In genomic region chr12:47904647-47905312, GRCh38 we compare ENCODE assay signal across 8 cellular contexts.
A peak's percentile ranks its signal among the peaks of the same experiment; 100 is the strongest.
DNase-seq lines count a peak whose midpoint lies in the region; ATAC-seq and TF ChIP-seq lines count a peak whose summit lies in the region.

Gene VDR, minus strand, starts transcription at chr12:47904994. Its CDS starts 25,881 bp downstream, at chr12:47879113.

- TF ChIP-seq CTCF in GM12865 (IDR thresholded peaks at IDR 0.05; ENCODE audit: insufficient read depth, low read depth, low read length, missing control alignments) = peak; percentile 30

- DNase-seq in GM12865 (ENCODE audit: low read depth) (peak; percentile 81), NCI-H1694 (lab: John Stamatoyannopoulos, UW) (peak; percentile 4), T-helper 22 cell (ENCODE audit: low read depth) (peak; percentile 56), astrocyte of the hippocampus (ENCODE audit: low read depth, low spot score) (peak; percentile 83), iPS DF 19.7 (ENCODE audit: low read depth, low spot score) (peak; percentile 52), skeletal muscle cell (ENCODE audit: low read depth) (no peak), KG1 (lab: John Stamatoyannopoulos, UW) (no peak)

- H3K4me3 ChIP-seq in GM12865 (ENCODE audit: low read depth, low read length) (peak within 1 kb of the TSS; percentile 75), skeletal muscle cell (ENCODE audit: low read depth, low read length) (peak within 1 kb of the TSS; percentile 75)

- ATAC-seq in HG02763 (IDR thresholded peaks at IDR 0.05; ENCODE audit: unreplicated experiment) = peak; percentile 56

Comparison
In these comparisons a context has a peak if more than half of its experiments do, and no peak if none do; other contexts are left out.
1. DNase-seq: peak in GM12865 (single experiment), NCI-H1694 (single experiment), T-helper 22 cell (single experiment), astrocyte of the hippocampus (single experiment) and iPS DF 19.7 (single experiment); none in skeletal muscle cell (single experiment) and KG1 (single experiment).